In genomic region chr19:19343762-19344161, GRCh38 we compare ENCODE assay signal across 24 cellular contexts. TPM values are rescaled to one million over a fixed set of nuclear protein-coding genes. Genes with fewer than 3 reads are reported as not detected.
DNase-seq lines count a peak whose midpoint lies in the region; ATAC-seq and TF ChIP-seq lines count a peak whose summit lies in the region.
"Had no signal": no experiment of that assay in that cellular context is flagged by ENCODE, and none has a peak within 500 bp of the region (broad histone marks: within the 10 kb centered on the region; RNA-seq: fewer than 3 reads in every experiment).

No MANE protein-coding gene starts in this region.

- intact Hi-C loops in left ventricle myocardium superior (cut with micrococcal nuclease), result no loop called here
- intact Hi-C loops in Right ventricle myocardium superior (cut with DNase I), result no loop called here

- H3K4me3 ChIP-seq in choroid plexus epithelial cell (ENCODE audit: low read depth, low read length), result no peak overlapping the region
- H3K4me3 ChIP-seq in osteoblast (ENCODE audit: insufficient read depth, low read length), result no peak overlapping the region
- no peak overlapping the region for H3K4me3 ChIP-seq in HAP-1
- H3K4me3 ChIP-seq: A549, BLaER1, GM12878 had no signal

- no peak overlapping the region for H3K4me2 ChIP-seq in osteoblast (ENCODE audit: insufficient read depth, low read length)
- H3K4me2 ChIP-seq: A549, BLaER1 had no signal

- H3K4me1 ChIP-seq in osteoblast (ENCODE audit: insufficient read depth, low read length) (peaks cover 8% of the 10 kb centered on the region), HAP-1 (no peaks in the 10 kb centered on the region)
- H3K4me1 ChIP-seq: A549, BE2C, BLaER1 had no signal

- H3K27me3 ChIP-seq in osteoblast (ENCODE audit: insufficient read depth, low read length) (no peaks in the 10 kb centered on the region), HAP-1 (ENCODE audit: low read depth) (no peaks in the 10 kb centered on the region)
- H3K27me3 ChIP-seq: BE2C, BLaER1 had no signal

- no peak overlapping the region for H2AFZ ChIP-seq in osteoblast (ENCODE audit: low read length)

- DNase-seq in left ventricle myocardium superior, result no peak
- DNase-seq in Right ventricle myocardium superior, result no peak
- DNase-seq in choroid plexus epithelial cell (ENCODE audit: low read depth), result peak; percentile 23
- peak; percentile 71 for DNase-seq in osteoblast (ENCODE audit: insufficient read length, low spot score, missing footprints)
- DNase-seq in hepatic stellate cell (ENCODE audit: low spot score), result no peak
- DNase-seq in NCI-H345 (lab: John Stamatoyannopoulos, UW), result no peak
- no peak for DNase-seq in HAP-1 (ENCODE audit: low spot score in 2 of 2)
- DNase-seq: BE2C; C1 segment of cervical spinal cord; CD4-positive, alpha-beta memory T cell; CD4-positive, CD25-positive, alpha-beta regulatory T cell; CD8-positive, alpha-beta memory T cell; COR-L47; DMS 273 treated with DMSO at 0.1 percent for 48 hours; DMS153; DMS53; DMS79; DND-41; EL; GDM1 had no signal

- H3K27ac ChIP-seq in osteoblast (ENCODE audit: low read depth, low read length), result no peak overlapping the region
- H3K27ac ChIP-seq: 22Rv1, A549, BLaER1 had no signal

- no peak for TF ChIP-seq CTCF in choroid plexus epithelial cell (conservative IDR thresholded peaks at IDR 0.05; ENCODE audit: low read depth, low read length)
- no peak for TF ChIP-seq CTCF in osteoblast (IDR thresholded peaks at IDR 0.05; ENCODE audit: extremely low read depth, low read depth, low read length)

- peak; percentile 5 for ATAC-seq in left ventricle myocardium superior
- ATAC-seq in Right ventricle myocardium superior (ENCODE audit: poor library complexity), result no peak
- ATAC-seq: GM12878 had no signal

- H3K79me2 ChIP-seq in osteoblast (ENCODE audit: insufficient read depth, low read length), result no peaks in the 10 kb centered on the region

- H4K20me1 ChIP-seq in osteoblast (ENCODE audit: insufficient read depth, low read length), result peaks cover 13% of the 10 kb centered on the region

- H3K9me3 ChIP-seq in osteoblast (ENCODE audit: low read depth, low read length), result no peaks in the 10 kb centered on the region
- no peaks in the 10 kb centered on the region for H3K9me3 ChIP-seq in HAP-1
- H3K9me3 ChIP-seq: A549, BE2C, BLaER1 had no signal

- H3K36me3 ChIP-seq in osteoblast (ENCODE audit: insufficient read depth, low read length) (peaks cover 70% of the 10 kb centered on the region), HAP-1 (replicated peaks) (peaks cover 74% of the 10 kb centered on the region)

- in situ Hi-C loops in HAP-1 (cut with MboI; ENCODE audit: low sequenced_read_pairs), result no loop called here

RNA-seq across cellular contexts. Expression of gene MAU2, which starts 23.1 kb away (rescaled TPM):
- total RNA-seq in left ventricle myocardium superior, result 31.4 TPM
- 32.8 TPM for total RNA-seq in Right ventricle myocardium superior
- total RNA-seq in osteoblast, result 37.1 and 39.1 TPM in 2 replicates

RNA-seq across cellular contexts. Expression of gene SUGP1, which starts 23.5 kb away (rescaled TPM):
- total RNA-seq in left ventricle myocardium superior (46.0 TPM), Right ventricle myocardium superior (37.2 TPM), osteoblast (27.1 and 31.2 TPM in 2 replicates)

Comparison
In these comparisons a context has a peak if more than half of its experiments do, and no peak if none do; other contexts are left out.
1. DNase-seq: peak in choroid plexus epithelial cell (single experiment) and osteoblast (single experiment); none in left ventricle myocardium superior (single experiment), Right ventricle myocardium superior (single experiment), hepatic stellate cell (single experiment), NCI-H345 (single experiment) and HAP-1 (0 of 2).